Comparison of ENCODE assay signal across 2 cellular contexts in the genomic region with DNA sequence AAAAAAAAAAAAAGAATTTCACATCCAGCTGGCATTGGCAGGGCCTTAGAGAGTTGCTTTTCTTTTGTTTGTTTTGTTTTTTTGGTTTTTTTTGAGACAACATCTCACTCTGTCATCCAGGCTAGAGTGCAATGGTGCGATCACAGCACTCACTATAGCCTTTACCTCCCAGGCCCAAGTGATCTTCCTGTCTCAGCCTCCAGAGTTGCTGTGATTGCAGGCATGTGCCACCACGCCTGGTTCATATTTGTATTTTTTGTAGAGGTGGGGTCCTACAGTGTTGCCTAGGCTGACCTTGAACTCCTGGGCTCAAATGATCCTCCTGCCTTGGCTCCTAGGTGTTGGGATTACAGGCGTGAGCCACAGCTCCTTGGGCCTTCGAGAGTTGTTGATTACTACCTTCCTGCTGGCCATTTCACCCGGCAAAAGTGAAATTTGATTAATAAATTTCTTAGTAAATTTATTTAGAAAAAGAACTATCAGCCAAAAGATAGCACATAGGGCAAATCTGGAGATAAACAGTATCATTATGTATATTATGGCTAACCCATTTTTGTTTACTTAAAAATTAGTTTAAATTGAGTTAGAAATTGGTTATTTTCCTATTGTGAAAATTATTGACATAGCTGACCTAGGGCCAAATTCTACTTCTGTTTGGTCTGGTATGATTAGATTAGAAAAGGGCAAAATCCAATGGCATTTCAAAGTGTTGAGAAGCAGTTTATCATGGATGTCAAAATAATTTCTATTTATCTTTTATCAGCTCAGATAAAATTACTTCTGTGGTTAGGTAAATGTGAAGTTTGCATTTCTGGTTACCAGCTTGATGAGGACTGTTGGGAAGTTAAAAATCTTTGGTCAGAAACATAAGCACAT.
A peak's percentile ranks its signal among the peaks of the same experiment; 100 is the strongest.
TF ChIP-seq lines count a peak whose summit lies in the region.

No MANE protein-coding gene starts in this region.

TF ChIP-seq in liver, 16 proteins besides CTCF, POLR2A, EP300 and RAD21 (continued from another document):
- TF ChIP-seq REST (IDR thresholded peaks at IDR 0.05) = no peak
- TF ChIP-seq FOXA1 (IDR thresholded peaks at IDR 0.05) = no peak
- TF ChIP-seq NR2F2 (IDR thresholded peaks at IDR 0.05) = no peak
- peak; percentile 20 to 78 for TF ChIP-seq RXRA (IDR thresholded peaks at IDR 0.05)
- no peak for TF ChIP-seq GABPA (IDR thresholded peaks at IDR 0.05 in 1 of 2, conservative IDR thresholded peaks at IDR 0.05 in 1 of 2)
- peak; percentile 38 for TF ChIP-seq HNF4G (IDR thresholded peaks at IDR 0.05)
- TF ChIP-seq TAF1 (conservative IDR thresholded peaks at IDR 0.05) = no peak
- peak; percentile 42 for TF ChIP-seq ZBTB33 (IDR thresholded peaks at IDR 0.05)
- TF ChIP-seq ATF3 (IDR thresholded peaks at IDR 0.05) = no peak
- peak; percentile 63 for TF ChIP-seq FOXA2 (IDR thresholded peaks at IDR 0.05)
- TF ChIP-seq EGR1 (IDR thresholded peaks at IDR 0.05; ENCODE audit: low read depth in 2 of 2) = no peak
- TF ChIP-seq HNF4A (conservative IDR thresholded peaks at IDR 0.05) = peak; percentile 91 to 94
- TF ChIP-seq, protein P1, sequence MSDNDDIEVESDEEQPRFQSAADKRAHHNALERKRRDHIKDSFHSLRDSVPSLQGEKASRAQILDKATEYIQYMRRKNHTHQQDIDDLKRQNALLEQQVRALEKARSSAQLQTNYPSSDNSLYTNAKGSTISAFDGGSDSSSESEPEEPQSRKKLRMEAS (IDR thresholded peaks at IDR 0.05) = peak; percentile 51
- peak; percentile 68 for TF ChIP-seq SP1 (IDR thresholded peaks at IDR 0.05)

TF ChIP-seq in SK-N-SH treated with all-trans-retinoic acid at 6 μM for 48 hours, 23 proteins besides CTCF, POLR2A, EP300 and RAD21 (continued from another document):
- TF ChIP-seq, protein P2, sequence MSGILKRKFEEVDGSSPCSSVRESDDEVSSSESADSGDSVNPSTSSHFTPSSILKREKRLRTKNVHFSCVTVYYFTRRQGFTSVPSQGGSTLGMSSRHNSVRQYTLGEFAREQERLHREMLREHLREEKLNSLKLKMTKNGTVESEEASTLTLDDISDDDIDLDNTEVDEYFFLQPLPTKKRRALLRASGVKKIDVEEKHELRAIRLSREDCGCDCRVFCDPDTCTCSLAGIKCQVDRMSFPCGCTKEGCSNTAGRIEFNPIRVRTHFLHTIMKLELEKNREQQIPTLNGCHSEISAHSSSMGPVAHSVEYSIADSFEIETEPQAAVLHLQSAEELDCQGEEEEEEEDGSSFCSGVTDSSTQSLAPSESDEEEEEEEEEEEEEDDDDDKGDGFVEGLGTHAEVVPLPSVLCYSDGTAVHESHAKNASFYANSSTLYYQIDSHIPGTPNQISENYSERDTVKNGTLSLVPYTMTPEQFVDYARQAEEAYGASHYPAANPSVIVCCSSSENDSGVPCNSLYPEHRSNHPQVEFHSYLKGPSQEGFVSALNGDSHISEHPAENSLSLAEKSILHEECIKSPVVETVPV (CRISPR knock-in tag; IDR thresholded peaks at IDR 0.05) = no peak
- TF ChIP-seq ZC3H10 (CRISPR knock-in tag; IDR thresholded peaks at IDR 0.05) = no peak
- TF ChIP-seq BACH2 (CRISPR knock-in tag; IDR thresholded peaks at IDR 0.05; ENCODE audit: borderline replicate concordance) = no peak
- TF ChIP-seq TOX (CRISPR knock-in tag; IDR thresholded peaks at IDR 0.05; ENCODE audit: borderline replicate concordance) = no peak
- no peak for TF ChIP-seq POU6F1 (CRISPR knock-in tag; IDR thresholded peaks at IDR 0.05; ENCODE audit: borderline replicate concordance, low read depth)
- TF ChIP-seq, protein P3, sequence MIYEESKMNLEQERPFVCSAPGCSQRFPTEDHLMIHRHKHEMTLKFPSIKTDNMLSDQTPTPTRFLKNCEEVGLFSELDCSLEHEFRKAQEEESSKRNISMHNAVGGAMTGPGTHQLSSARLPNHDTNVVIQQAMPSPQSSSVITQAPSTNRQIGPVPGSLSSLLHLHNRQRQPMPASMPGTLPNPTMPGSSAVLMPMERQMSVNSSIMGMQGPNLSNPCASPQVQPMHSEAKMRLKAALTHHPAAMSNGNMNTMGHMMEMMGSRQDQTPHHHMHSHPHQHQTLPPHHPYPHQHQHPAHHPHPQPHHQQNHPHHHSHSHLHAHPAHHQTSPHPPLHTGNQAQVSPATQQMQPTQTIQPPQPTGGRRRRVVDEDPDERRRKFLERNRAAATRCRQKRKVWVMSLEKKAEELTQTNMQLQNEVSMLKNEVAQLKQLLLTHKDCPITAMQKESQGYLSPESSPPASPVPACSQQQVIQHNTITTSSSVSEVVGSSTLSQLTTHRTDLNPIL (CRISPR knock-in tag; IDR thresholded peaks at IDR 0.05; ENCODE audit: low read depth) = no peak
- TF ChIP-seq OSR1 (CRISPR knock-in tag; IDR thresholded peaks at IDR 0.05) = no peak
- TF ChIP-seq, protein P4, sequence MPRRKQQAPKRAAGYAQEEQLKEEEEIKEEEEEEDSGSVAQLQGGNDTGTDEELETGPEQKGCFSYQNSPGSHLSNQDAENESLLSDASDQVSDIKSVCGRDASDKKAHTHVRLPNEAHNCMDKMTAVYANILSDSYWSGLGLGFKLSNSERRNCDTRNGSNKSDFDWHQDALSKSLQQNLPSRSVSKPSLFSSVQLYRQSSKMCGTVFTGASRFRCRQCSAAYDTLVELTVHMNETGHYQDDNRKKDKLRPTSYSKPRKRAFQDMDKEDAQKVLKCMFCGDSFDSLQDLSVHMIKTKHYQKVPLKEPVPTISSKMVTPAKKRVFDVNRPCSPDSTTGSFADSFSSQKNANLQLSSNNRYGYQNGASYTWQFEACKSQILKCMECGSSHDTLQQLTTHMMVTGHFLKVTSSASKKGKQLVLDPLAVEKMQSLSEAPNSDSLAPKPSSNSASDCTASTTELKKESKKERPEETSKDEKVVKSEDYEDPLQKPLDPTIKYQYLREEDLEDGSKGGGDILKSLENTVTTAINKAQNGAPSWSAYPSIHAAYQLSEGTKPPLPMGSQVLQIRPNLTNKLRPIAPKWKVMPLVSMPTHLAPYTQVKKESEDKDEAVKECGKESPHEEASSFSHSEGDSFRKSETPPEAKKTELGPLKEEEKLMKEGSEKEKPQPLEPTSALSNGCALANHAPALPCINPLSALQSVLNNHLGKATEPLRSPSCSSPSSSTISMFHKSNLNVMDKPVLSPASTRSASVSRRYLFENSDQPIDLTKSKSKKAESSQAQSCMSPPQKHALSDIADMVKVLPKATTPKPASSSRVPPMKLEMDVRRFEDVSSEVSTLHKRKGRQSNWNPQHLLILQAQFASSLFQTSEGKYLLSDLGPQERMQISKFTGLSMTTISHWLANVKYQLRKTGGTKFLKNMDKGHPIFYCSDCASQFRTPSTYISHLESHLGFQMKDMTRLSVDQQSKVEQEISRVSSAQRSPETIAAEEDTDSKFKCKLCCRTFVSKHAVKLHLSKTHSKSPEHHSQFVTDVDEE (CRISPR knock-in tag; IDR thresholded peaks at IDR 0.05) = no peak
- no peak for TF ChIP-seq ZFP3 (CRISPR knock-in tag; IDR thresholded peaks at IDR 0.05)
- TF ChIP-seq SNAI2 (CRISPR knock-in tag; IDR thresholded peaks at IDR 0.05) = no peak
- no peak for TF ChIP-seq CSDC2 (CRISPR knock-in tag; IDR thresholded peaks at IDR 0.05)
- TF ChIP-seq RARB (CRISPR knock-in tag; IDR thresholded peaks at IDR 0.05) = no peak
TF ChIP-seq in SK-N-SH treated with all-trans-retinoic acid at 6 μM for 48 hours: peak in this region for 0.
